ENCODE assay signal across 28 cellular contexts in the genomic region with DNA sequence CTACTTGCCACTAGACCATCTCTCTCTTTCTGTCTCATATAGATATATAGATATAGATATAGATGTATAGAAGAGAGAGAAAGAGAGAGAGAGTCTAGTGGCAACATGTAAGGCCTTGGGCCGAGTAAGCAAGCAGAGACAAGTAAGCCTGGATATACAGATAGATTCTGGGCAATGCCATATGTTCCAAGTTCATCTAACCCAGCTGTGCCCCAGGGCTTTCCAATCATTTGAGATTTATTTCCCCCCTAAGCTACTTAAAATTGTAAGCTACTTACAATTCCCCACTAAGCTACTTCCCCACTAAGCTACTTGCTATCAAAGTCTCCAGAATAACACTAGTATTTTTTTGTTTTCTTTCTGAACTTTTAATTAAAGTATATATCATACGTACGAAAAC.
"Had no signal": no experiment of that assay in that cellular context is flagged by ENCODE, and none has a peak within 500 bp of the region (broad histone marks: within the 10 kb centered on the region; RNA-seq: fewer than 3 reads in every experiment).

No MANE protein-coding gene starts in this region.

- ATAC-seq: activated CD4-positive, alpha-beta T cell treated with anti-CD3 and anti-CD28 coated beads for 36 hours; activated CD4-positive, CD25-positive, alpha-beta regulatory T cell treated with anti-CD3 and anti-CD28 coated beads, Interleukin-2, amount 50 U/mL, for 24 hours; body of pancreas; Right ventricle myocardium inferior; WTC11 had no signal

- H3K4me3 ChIP-seq: body of pancreas, breast epithelium, PC-9 had no signal

- H3K4me1 Mint-ChIP-seq: activated CD4-positive, alpha-beta T cell treated with anti-CD3 and anti-CD28 coated beads for 36 hours; activated CD4-positive, alpha-beta T cell treated with anti-CD3 and anti-CD28 coated beads, Interleukin-2, amount 10 ng/mL, durations not matched to agents 7 days and 5 days; activated naive CD4-positive, alpha-beta T cell treated with anti-CD3 and anti-CD28 coated beads, Interleukin-2, amount 50 U/mL, for 24 hours; activated naive CD8-positive, alpha-beta T cell treated with anti-CD3 and anti-CD28 coated beads, Interleukin-2, amount 10 ng/mL, durations not matched to agents 7 days and 5 days had no signal

- H3K36me3 ChIP-seq: breast epithelium had no signal

- H3K9me3 ChIP-seq: body of pancreas, breast epithelium had no signal

- H3K27ac Mint-ChIP-seq: activated CD4-positive, alpha-beta memory T cell treated with anti-CD3 and anti-CD28 coated beads for 36 hours; activated CD4-positive, alpha-beta T cell treated with anti-CD3 and anti-CD28 coated beads for 36 hours; activated CD4-positive, alpha-beta T cell treated with anti-CD3 and anti-CD28 coated beads, Interleukin-2, amount 10 ng/mL, durations not matched to agents 7 days and 5 days; activated naive CD4-positive, alpha-beta T cell treated with anti-CD3 and anti-CD28 coated beads, Interleukin-2, amount 50 U/mL, for 24 hours; activated naive CD8-positive, alpha-beta T cell treated with anti-CD3 and anti-CD28 coated beads, Interleukin-2, amount 10 ng/mL, durations not matched to agents 7 days and 5 days; T-helper 2 cell treated with Interferon-gamma antibody and Interleukin-4, amounts not matched to agents 5 μg/mL and 100 μg/mL, for 36 hours; WTC11 had no signal

- H3K27me3 Mint-ChIP-seq: activated CD4-positive, alpha-beta memory T cell treated with anti-CD3 and anti-CD28 coated beads for 36 hours; activated CD4-positive, alpha-beta T cell treated with anti-CD3 and anti-CD28 coated beads for 36 hours; activated CD4-positive, alpha-beta T cell treated with anti-CD3 and anti-CD28 coated beads, Interleukin-2, amount 10 ng/mL, durations not matched to agents 7 days and 5 days; activated naive CD4-positive, alpha-beta T cell treated with anti-CD3 and anti-CD28 coated beads, Interleukin-2, amount 50 U/mL, for 24 hours; activated naive CD8-positive, alpha-beta T cell treated with anti-CD3 and anti-CD28 coated beads, Interleukin-2, amount 10 ng/mL, durations not matched to agents 7 days and 5 days had no signal

- DNase-seq: activated CD4-positive, alpha-beta memory T cell treated with anti-CD3 and anti-CD28 coated beads for 36 hours; activated CD4-positive, alpha-beta T cell treated with anti-CD3 and anti-CD28 coated beads for 36 hours; activated CD4-positive, alpha-beta T cell treated with anti-CD3 and anti-CD28 coated beads, Interleukin-2, amount 10 ng/mL, durations not matched to agents 7 days and 5 days; activated CD8-positive, alpha-beta memory T cell treated with anti-CD3 and anti-CD28 coated beads, Interleukin-2, amount 50 U/mL, for 4 hours; activated effector memory CD4-positive, alpha-beta T cell treated with anti-CD3 and anti-CD28 coated beads, Interleukin-2, amount 50 U/mL, for 16 hours; activated naive CD4-positive, alpha-beta T cell treated with Interleukin-2 at 50 U/mL for 16 hours; activated naive CD8-positive, alpha-beta T cell treated with anti-CD3 and anti-CD28 coated beads, Interleukin-2, amount 10 ng/mL, durations not matched to agents 7 days and 5 days; activated T-cell treated with anti-CD3 and anti-CD28 coated beads for 4 hours; activated T-cell treated with anti-CD3 and anti-CD28 coated beads, Interleukin-2, amount 50 U/mL, for 48 hours; amygdala; body of pancreas; MM.1S; MV-4-11; NCI-H1092; NCI-H1436 treated with DMSO at 0.1 percent for 48 hours; NCI-H187 treated with DMSO at 0.1 percent for 48 hours; NCI-H2081 treated with DMSO at 0.1 percent for 48 hours; NCI-H510A; NCI-H69; PC-9 had no signal

- H3K9me3 Mint-ChIP-seq: activated CD4-positive, alpha-beta memory T cell treated with anti-CD3 and anti-CD28 coated beads for 36 hours; activated CD4-positive, alpha-beta T cell treated with anti-CD3 and anti-CD28 coated beads, Interleukin-2, amount 10 ng/mL, durations not matched to agents 7 days and 5 days; activated naive CD4-positive, alpha-beta T cell treated with anti-CD3 and anti-CD28 coated beads, Interleukin-2, amount 50 U/mL, for 24 hours; activated naive CD8-positive, alpha-beta T cell treated with anti-CD3 and anti-CD28 coated beads, Interleukin-2, amount 10 ng/mL, durations not matched to agents 7 days and 5 days; T-helper 2 cell treated with Interferon-gamma antibody and Interleukin-4, amounts not matched to agents 5 μg/mL and 100 μg/mL, for 36 hours; WTC11 had no signal

- H3K27me3 ChIP-seq: body of pancreas, breast epithelium had no signal

- H3K4me3 Mint-ChIP-seq: activated CD4-positive, alpha-beta memory T cell treated with anti-CD3 and anti-CD28 coated beads for 36 hours; activated CD4-positive, alpha-beta T cell treated with anti-CD3 and anti-CD28 coated beads for 36 hours; activated CD4-positive, alpha-beta T cell treated with anti-CD3 and anti-CD28 coated beads, Interleukin-2, amount 10 ng/mL, durations not matched to agents 7 days and 5 days; activated naive CD4-positive, alpha-beta T cell treated with anti-CD3 and anti-CD28 coated beads, Interleukin-2, amount 50 U/mL, for 24 hours; activated naive CD8-positive, alpha-beta T cell treated with anti-CD3 and anti-CD28 coated beads, Interleukin-2, amount 10 ng/mL, durations not matched to agents 7 days and 5 days; T-helper 2 cell treated with Interferon-gamma antibody and Interleukin-4, amounts not matched to agents 5 μg/mL and 100 μg/mL, for 36 hours; WTC11 had no signal

- H3K36me3 Mint-ChIP-seq: activated CD4-positive, alpha-beta memory T cell treated with anti-CD3 and anti-CD28 coated beads for 36 hours; activated naive CD4-positive, alpha-beta T cell treated with anti-CD3 and anti-CD28 coated beads, Interleukin-2, amount 50 U/mL, for 24 hours; activated naive CD8-positive, alpha-beta T cell treated with anti-CD3 and anti-CD28 coated beads, Interleukin-2, amount 10 ng/mL, durations not matched to agents 7 days and 5 days; WTC11 had no signal

- H3K27ac ChIP-seq: body of pancreas, breast epithelium, KMS-11, PC-9, RWPE1 had no signal
